16 cellular contexts compared by ENCODE assay signal in genomic region chr10:88113657-88114272, GRCh38.
DNase-seq lines count a peak whose midpoint lies in the region; ATAC-seq and TF ChIP-seq lines count a peak whose summit lies in the region.
"Had no signal": no experiment of that assay in that cellular context is flagged by ENCODE, and none has a peak within 500 bp of the region (broad histone marks: within the 10 kb centered on the region; RNA-seq: fewer than 3 reads in every experiment).

No MANE protein-coding gene starts in this region.

- H2AFZ ChIP-seq in Karpas-422 (ENCODE audit: low read length) = no peak overlapping the region

- peaks cover 91% of the 10 kb centered on the region for H3K4me1 ChIP-seq in Karpas-422 (ENCODE audit: low read length)
- H3K4me1 ChIP-seq: uterus had no signal

- TF ChIP-seq CTCF in GM12865 (IDR thresholded peaks at IDR 0.05; ENCODE audit: insufficient read depth, low read depth, low read length, missing control alignments) = no peak

- H3K9ac ChIP-seq in Karpas-422 (ENCODE audit: low read length) = peak overlapping the region; percentile 69

- H3K4me3 Mint-ChIP-seq in effector memory CD8-positive, alpha-beta T cell = no peak overlapping the region
- peak overlapping the region; percentile 10 for H3K4me3 Mint-ChIP-seq in stimulated activated memory B cell treated with anti-CD40 and anti-IgM and Interleukin-4, amounts not matched to agents 10 μg/mL and 1 μg/mL and 100 μg/mL, for 72 hours
- H3K4me3 Mint-ChIP-seq: activated naive CD8-positive, alpha-beta T cell treated with anti-CD3 and anti-CD28 coated beads, Interleukin-2, amount 50 U/mL, for 24 hours had no signal

- no peaks in the 10 kb centered on the region for H4K20me1 ChIP-seq in Karpas-422 (ENCODE audit: insufficient read depth, low read depth, low read length)

- H3K9me3 ChIP-seq in Karpas-422 (ENCODE audit: low read length) = no peaks in the 10 kb centered on the region
- H3K9me3 ChIP-seq: heart right ventricle, SJSA1, uterus had no signal

- no peaks in the 10 kb centered on the region for H3K36me3 Mint-ChIP-seq in effector memory CD8-positive, alpha-beta T cell (ENCODE audit: insufficient read depth)
- no peaks in the 10 kb centered on the region for H3K36me3 Mint-ChIP-seq in stimulated activated memory B cell treated with anti-CD40 and anti-IgM and Interleukin-4, amounts not matched to agents 10 μg/mL and 1 μg/mL and 100 μg/mL, for 72 hours

- peak overlapping the region; percentile 99 for H3K27ac ChIP-seq in Karpas-422 (ENCODE audit: low read length)
- H3K27ac ChIP-seq: SJSA1, uterus had no signal

- no peaks in the 10 kb centered on the region for H3K9me3 Mint-ChIP-seq in effector memory CD8-positive, alpha-beta T cell
- no peaks in the 10 kb centered on the region for H3K9me3 Mint-ChIP-seq in stimulated activated memory B cell treated with anti-CD40 and anti-IgM and Interleukin-4, amounts not matched to agents 10 μg/mL and 1 μg/mL and 100 μg/mL, for 72 hours
- H3K9me3 Mint-ChIP-seq: activated naive CD8-positive, alpha-beta T cell treated with anti-CD3 and anti-CD28 coated beads, Interleukin-2, amount 50 U/mL, for 24 hours; activated T-helper 2 cell treated with anti-CD3 and anti-CD28 coated beads, Interferon-gamma antibody, Interleukin-2, Interleukin-4, amounts not matched to agents 10 μg/mL and 5 μg/mL and 100 μg/mL, durations not matched to agents 14 hours and 24 hours and 36 hours had no signal

- H3K27me3 ChIP-seq in Karpas-422 (ENCODE audit: low read length) = no peaks in the 10 kb centered on the region
- H3K27me3 ChIP-seq: heart right ventricle, SJSA1, uterus had no signal

- H3K4me1 Mint-ChIP-seq in effector memory CD8-positive, alpha-beta T cell (ENCODE audit: low read depth in 2 of 2) = peaks cover 8 to 12% of the 10 kb centered on the region in 2 donors
- H3K4me1 Mint-ChIP-seq in stimulated activated memory B cell treated with anti-CD40 and anti-IgM and Interleukin-4, amounts not matched to agents 10 μg/mL and 1 μg/mL and 100 μg/mL, for 72 hours = no peaks in the 10 kb centered on the region

- no peaks in the 10 kb centered on the region for H3K9me2 ChIP-seq in Karpas-422 (replicated peaks; ENCODE audit: insufficient read depth, low read length)

- H3K4me3 ChIP-seq in GM12865 (ENCODE audit: low read depth, low read length) (peak overlapping the region; percentile 42), Karpas-422 (ENCODE audit: low read length) (peak overlapping the region; percentile 16; the same call in 1 of the 2 replicates)
- H3K4me3 ChIP-seq: heart right ventricle, SJSA1, uterus had no signal

- no peaks in the 10 kb centered on the region for H3K79me2 ChIP-seq in Karpas-422 (ENCODE audit: low read length)

- ATAC-seq in effector memory CD8-positive, alpha-beta T cell (replicated peaks) = no peak
- no peak for ATAC-seq in stimulated activated memory B cell treated with anti-CD40 and anti-IgM and Interleukin-4, amounts not matched to agents 10 μg/mL and 1 μg/mL and 100 μg/mL, for 72 hours
- ATAC-seq: activated naive CD8-positive, alpha-beta T cell treated with anti-CD3 and anti-CD28 coated beads, Interleukin-2, amount 50 U/mL, for 24 hours; PC-3 had no signal

- H3K27ac Mint-ChIP-seq in effector memory CD8-positive, alpha-beta T cell = peak overlapping the region; percentile 44 to 59
- H3K27ac Mint-ChIP-seq in stimulated activated memory B cell treated with anti-CD40 and anti-IgM and Interleukin-4, amounts not matched to agents 10 μg/mL and 1 μg/mL and 100 μg/mL, for 72 hours = no peak overlapping the region
- H3K27ac Mint-ChIP-seq: activated naive CD8-positive, alpha-beta T cell treated with anti-CD3 and anti-CD28 coated beads, Interleukin-2, amount 50 U/mL, for 24 hours; activated T-helper 2 cell treated with anti-CD3 and anti-CD28 coated beads, Interferon-gamma antibody, Interleukin-2, Interleukin-4, amounts not matched to agents 10 μg/mL and 5 μg/mL and 100 μg/mL, durations not matched to agents 14 hours and 24 hours and 36 hours had no signal

- no peaks in the 10 kb centered on the region for H3K36me3 ChIP-seq in Karpas-422 (ENCODE audit: insufficient read depth, low read length)
- H3K36me3 ChIP-seq: heart right ventricle, SJSA1, uterus had no signal

- DNase-seq in GM12865 (ENCODE audit: low read depth) (peak; percentile 53), Karpas-422 (peak; percentile 56), germinal center (ENCODE audit: low spot score) (no peak), MV-4-11 (lab: John Stamatoyannopoulos, UW) (no peak), AG08396 (ENCODE audit: low spot score) (no peak)
- DNase-seq in effector memory CD8-positive, alpha-beta T cell = no peak
- DNase-seq: activated CD4-positive, CD25-positive, alpha-beta regulatory T cell treated with anti-CD3 and anti-CD28 coated beads, Interleukin-2, amount 50 U/mL, for 72 hours; activated naive CD8-positive, alpha-beta T cell treated with anti-CD3 and anti-CD28 coated beads, Interleukin-2, amount 50 U/mL, for 24 hours; effector CD4-positive, alpha-beta T cell; GOT3; PC-3 had no signal

- H3K4me2 ChIP-seq in Karpas-422 (ENCODE audit: low read depth, low read length, poor library complexity, severe bottlenecking) = peak overlapping the region; percentile 50

- no peaks in the 10 kb centered on the region for H3K27me3 Mint-ChIP-seq in effector memory CD8-positive, alpha-beta T cell
- H3K27me3 Mint-ChIP-seq in stimulated activated memory B cell treated with anti-CD40 and anti-IgM and Interleukin-4, amounts not matched to agents 10 μg/mL and 1 μg/mL and 100 μg/mL, for 72 hours = no peaks in the 10 kb centered on the region

Comparison
In these comparisons a context has a peak if more than half of its experiments do, and no peak if none do; other contexts are left out.
1. DNase-seq: peak in GM12865 (single experiment) and Karpas-422 (single experiment); none in effector memory CD8-positive, alpha-beta T cell (0 of 3), germinal center (single experiment), MV-4-11 (single experiment) and AG08396 (single experiment).